Comparison of ENCODE assay signal across 1 cellular context in the genomic region with DNA sequence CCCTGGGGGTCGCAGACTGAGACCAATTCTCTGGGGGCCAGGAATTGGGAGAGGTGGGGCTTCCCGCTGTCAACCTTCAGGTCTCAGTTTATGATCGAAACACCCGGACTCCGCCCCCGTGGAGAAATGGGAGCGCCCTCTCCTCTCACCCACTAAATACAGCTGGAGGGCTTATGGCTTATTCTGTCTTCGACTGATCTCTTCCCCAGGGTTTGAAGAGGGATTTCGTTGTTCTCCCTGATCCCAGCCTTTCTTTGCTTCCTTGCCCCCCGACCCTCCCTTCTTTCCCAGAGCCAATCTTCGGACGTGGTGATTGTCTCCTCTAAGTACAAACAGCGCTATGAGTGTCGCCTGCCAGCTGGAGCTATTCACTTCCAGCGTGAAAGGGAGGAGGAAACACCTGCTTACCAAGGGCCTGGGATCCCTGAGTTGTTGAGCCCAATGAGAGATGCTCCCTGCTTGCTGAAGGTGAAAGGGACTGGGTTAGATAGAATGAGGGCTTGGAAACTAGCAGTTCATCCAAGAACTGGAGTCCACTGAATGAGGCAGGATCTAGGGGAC.
TF ChIP-seq lines count a peak whose summit lies in the region.

No MANE protein-coding gene starts in this region.

TF ChIP-seq in K562, 482 proteins besides CTCF, POLR2A, EP300 and RAD21:
- TF ChIP-seq RBM39 (optimal IDR thresholded peaks at IDR 0.05; ENCODE audit: low read depth, low read length): peak; percentile 17
- peak; percentile 25 for TF ChIP-seq SAP30 (IDR thresholded peaks at IDR 0.05; ENCODE audit: borderline replicate concordance, insufficient read depth, low read depth, low read length, poor library complexity, severe bottlenecking)
- TF ChIP-seq MAZ (CRISPR knock-in tag; conservative IDR thresholded peaks at IDR 0.05 in 1 of 2, IDR thresholded peaks at IDR 0.05 in 1 of 2): no peak
- TF ChIP-seq ZSCAN29 (IDR thresholded peaks at IDR 0.05): no peak
- TF ChIP-seq CHD1 (IDR thresholded peaks at IDR 0.05; ENCODE audit: low read length): peak; percentile 29
- TF ChIP-seq FOXK1 (CRISPR knock-in tag; IDR thresholded peaks at IDR 0.05; ENCODE audit: borderline replicate concordance): peak; percentile 64; the same call in 1 of the 2 replicates
- TF ChIP-seq RBBP5 (IDR thresholded peaks at IDR 0.05; ENCODE audit: borderline replicate concordance, insufficient read depth, low read length, poor library complexity, severe bottlenecking): peak; percentile 16
TF ChIP-seq in K562: peak in this region for 5.
